17 cellular contexts compared by ENCODE assay signal in genomic region chr20:41540916-41541315, GRCh38.
A peak's percentile ranks its signal among the peaks of the same experiment; 100 is the strongest.
DNase-seq lines count a peak whose midpoint lies in the region; ATAC-seq, FAIRE-seq and TF ChIP-seq lines count a peak whose summit lies in the region.
"Had no signal": no experiment of that assay in that cellular context is flagged by ENCODE, and none has a peak within 500 bp of the region (broad histone marks: within the 10 kb centered on the region; RNA-seq: fewer than 3 reads in every experiment).

No MANE protein-coding gene starts in this region.

- H3K27me3 Mint-ChIP-seq in nephron (ENCODE audit: low read depth) (no peaks in the 10 kb centered on the region), Caco-2 (ENCODE audit: insufficient read depth, unreplicated experiment) (no peaks in the 10 kb centered on the region)
- H3K27me3 Mint-ChIP-seq in activated CD8-positive, alpha-beta T cell treated with anti-CD3 and anti-CD28 coated beads for 36 hours, result no peaks in the 10 kb centered on the region

- ATAC-seq in activated CD8-positive, alpha-beta T cell treated with anti-CD3 and anti-CD28 coated beads for 36 hours, result no peak

- H3K4me1 ChIP-seq in Caco-2, result peaks cover 7% of the 10 kb centered on the region

- H3K9me3 ChIP-seq in Caco-2, result peaks cover 10% of the 10 kb centered on the region; the same call in 1 of the 2 replicates

- POLR2A ChIA-PET in activated CD8-positive, alpha-beta T cell treated with anti-CD3 and anti-CD28 coated beads for 36 hours (lab: Charles Lee), result interaction anchor here (0.6 kb wide), 1 partner anchor 22 kb away, joined by 3 read pairs; no protein-coding TSS in a partner anchor
- POLR2A ChIA-PET in Caco-2 (lab: Charles Lee), result interaction anchor here (0.7 to 0.8 kb wide), 2 partner anchors 125 to 147 kb away, joined by 8 to 10 read pairs; no protein-coding TSS in a partner anchor

- H3K36me3 Mint-ChIP-seq in nephron (ENCODE audit: low read depth) (peaks cover 50% of the 10 kb centered on the region), Caco-2 (ENCODE audit: insufficient read depth, unreplicated experiment) (peaks cover 15% of the 10 kb centered on the region)
- H3K36me3 Mint-ChIP-seq in activated CD8-positive, alpha-beta T cell treated with anti-CD3 and anti-CD28 coated beads for 36 hours (ENCODE audit: low read depth), result peaks cover 13% of the 10 kb centered on the region

- no TSS peak for BruUV-seq in Caco-2 (replicated peaks; lab: Mats Ljungman, UMichigan)

- intact Hi-C loops in activated CD8-positive, alpha-beta T cell treated with anti-CD3 and anti-CD28 coated beads for 36 hours (cut with micrococcal nuclease), result no loop called here
- intact Hi-C loops in Caco-2 (cut with micrococcal nuclease; ENCODE audit: unreplicated experiment), result no loop called here

- H3K27me3 ChIP-seq in Caco-2 (replicated peaks; ENCODE audit: control insufficient read depth, insufficient read depth, low read length), result no peaks in the 10 kb centered on the region
- H3K27me3 ChIP-seq: MG63 had no signal

- H3K9me3 Mint-ChIP-seq in nephron (peaks cover 13% of the 10 kb centered on the region), Caco-2 (ENCODE audit: unreplicated experiment) (no peaks in the 10 kb centered on the region)
- peaks cover 9% of the 10 kb centered on the region for H3K9me3 Mint-ChIP-seq in activated CD8-positive, alpha-beta T cell treated with anti-CD3 and anti-CD28 coated beads for 36 hours

- CTCF ChIA-PET in activated CD8-positive, alpha-beta T cell treated with anti-CD3 and anti-CD28 coated beads for 36 hours (lab: Charles Lee), result no interaction called here
- CTCF ChIA-PET in Caco-2 (lab: Charles Lee), result interaction anchor here (0.6 to 0.8 kb wide), 3 partner anchors 64 to 516 kb away, joined by 3 to 5 read pairs (median 5); no protein-coding TSS in a partner anchor

- TF ChIP-seq CTCF in AG09319 (IDR thresholded peaks at IDR 0.05; ENCODE audit: low read depth, low read length) (no peak), nephron (IDR thresholded peaks at IDR 0.05; ENCODE audit: unreplicated experiment in 3 of 3) (no peak), Caco-2 (IDR thresholded peaks at IDR 0.05; ENCODE audit: insufficient read depth in 1 of 2, low read depth in 1 of 2, low read length in 1 of 2, severe bottlenecking in 1 of 2, unreplicated experiment in 1 of 2) (no peak)
- TF ChIP-seq CTCF in activated CD8-positive, alpha-beta T cell treated with anti-CD3 and anti-CD28 coated beads for 36 hours (IDR thresholded peaks at IDR 0.05), result no peak

- 0 out of 2 replicates have a peak, but pooled peaks cover 2% of the 10 kb centered on the region for H3K36me3 ChIP-seq in Caco-2 (ENCODE audit: control insufficient read depth, insufficient read depth, low read length)
- H3K36me3 ChIP-seq: MG63 had no signal

- H3K4me3 Mint-ChIP-seq in nephron (no peak overlapping the region), Caco-2 (ENCODE audit: unreplicated experiment) (no peak overlapping the region)
- H3K4me3 Mint-ChIP-seq in activated CD8-positive, alpha-beta T cell treated with anti-CD3 and anti-CD28 coated beads for 36 hours, result no peak overlapping the region
- H3K4me3 Mint-ChIP-seq: H9 had no signal

- DNase-seq in AG09319 (ENCODE audit: extremely low read depth, low read depth) (peak; percentile 10), GM04504 (ENCODE audit: low read depth) (peak; percentile 12), fibroblast of gingiva (ENCODE audit: low read depth) (peak; percentile 53), urothelium cell line (ENCODE audit: low spot score) (no peak), Caco-2 (no peak)
- no peak for DNase-seq in activated CD8-positive, alpha-beta T cell treated with anti-CD3 and anti-CD28 coated beads for 36 hours
- DNase-seq: ACHN, C1 segment of cervical spinal cord, EL, H9, MG63, NCI-H1092 treated with DMSO at 0.1 percent for 48 hours, NCI-H1694 treated with DMSO at 0.1 percent for 48 hours, NCI-H446 treated with DMSO at 0.1 percent for 48 hours, NCI-H774 had no signal

- FAIRE-seq in urothelium cell line (lab: Jason Lieb, UNC), result no peak
- FAIRE-seq: GM18507 had no signal

- peaks cover 8% of the 10 kb centered on the region for H3K4me1 Mint-ChIP-seq in nephron
- H3K4me1 Mint-ChIP-seq in activated CD8-positive, alpha-beta T cell treated with anti-CD3 and anti-CD28 coated beads for 36 hours (ENCODE audit: low read depth), result peaks cover 4% of the 10 kb centered on the region
- peaks cover 12% of the 10 kb centered on the region for H3K4me1 Mint-ChIP-seq in Caco-2 (ENCODE audit: low read depth, unreplicated experiment)

- H3K27ac Mint-ChIP-seq in nephron, result peak overlapping the region in 2 of 3 experiments; percentile 10 to 24
- H3K27ac Mint-ChIP-seq in activated CD8-positive, alpha-beta T cell treated with anti-CD3 and anti-CD28 coated beads for 36 hours, result no peak overlapping the region
- H3K27ac Mint-ChIP-seq in Caco-2 (ENCODE audit: unreplicated experiment), result no peak overlapping the region

- no peak overlapping the region for H3K4me3 ChIP-seq in Caco-2 (ENCODE audit: low read depth, low read length)
- H3K4me3 ChIP-seq: MG63 had no signal

Comparison
In these comparisons a context has a peak if more than half of its experiments do, and no peak if none do; other contexts are left out.
1. DNase-seq: peak in AG09319 (single experiment), GM04504 (single experiment) and fibroblast of gingiva (single experiment); none in activated CD8-positive, alpha-beta T cell treated with anti-CD3 and anti-CD28 coated beads for 36 hours (single experiment), urothelium cell line (single experiment) and Caco-2 (0 of 2).
2. H3K27ac Mint-ChIP-seq: peak in nephron (2 of 3); none in activated CD8-positive, alpha-beta T cell treated with anti-CD3 and anti-CD28 coated beads for 36 hours (single experiment) and Caco-2 (single experiment).